In genomic region chr12:115355301-115355700, GRCh38 we compare ENCODE assay signal across 15 cellular contexts.
"Had no signal": no experiment of that assay in that cellular context is flagged by ENCODE, and none has a peak within 500 bp of the region (broad histone marks: within the 10 kb centered on the region; RNA-seq: fewer than 3 reads in every experiment).

No MANE protein-coding gene starts in this region.

- ATAC-seq: effector memory CD8-positive, alpha-beta T cell; left ventricle myocardium superior; natural killer cell treated with Interleukin-12 subunit alpha and Interleukin-12 subunit beta and Interleukin-15 and Interleukin-18, amount 100 ng/mL, for 72 hours; stimulated activated naive CD8-positive, alpha-beta T cell treated with anti-CD3 and anti-CD28 coated beads, Interleukin-15, amount 100 ng/mL, for 72 hours had no signal

- H3K27me3 Mint-ChIP-seq: effector memory CD8-positive, alpha-beta T cell; natural killer cell treated with Interleukin-12 subunit alpha and Interleukin-12 subunit beta and Interleukin-15 and Interleukin-18, amount 100 ng/mL, for 72 hours; stimulated activated naive CD8-positive, alpha-beta T cell treated with anti-CD3 and anti-CD28 coated beads, Interleukin-15, amount 100 ng/mL, for 72 hours had no signal

- H3K4me1 Mint-ChIP-seq: stimulated activated naive CD8-positive, alpha-beta T cell treated with anti-CD3 and anti-CD28 coated beads, Interleukin-15, amount 100 ng/mL, for 72 hours had no signal

- DNase-seq: activated CD4-positive, alpha-beta T cell treated with anti-CD3 and anti-CD28 coated beads, Interleukin-2, amount 50 U/mL, for 4 hours; activated CD4-positive, CD25-positive, alpha-beta regulatory T cell treated with anti-CD3 and anti-CD28 coated beads, Interleukin-2, amount 50 U/mL, for 72 hours; activated naive CD4-positive, alpha-beta T cell; activated T-cell treated with anti-CD3 and anti-CD28 coated beads for 4 hours; aorta; dermis blood vessel endothelial cell; effector memory CD8-positive, alpha-beta T cell; hippocampal formation; left ventricle myocardium superior; mesendoderm; posterior cingulate gyrus; right cardiac atrium; stimulated activated naive CD8-positive, alpha-beta T cell treated with anti-CD3 and anti-CD28 coated beads, Interleukin-15, amount 100 ng/mL, for 72 hours; T-helper 9 cell had no signal

- H3K36me3 Mint-ChIP-seq: natural killer cell treated with Interleukin-12 subunit alpha and Interleukin-12 subunit beta and Interleukin-15 and Interleukin-18, amount 100 ng/mL, for 72 hours had no signal

- H3K27ac Mint-ChIP-seq: effector memory CD8-positive, alpha-beta T cell; natural killer cell treated with Interleukin-12 subunit alpha and Interleukin-12 subunit beta and Interleukin-15 and Interleukin-18, amount 100 ng/mL, for 72 hours had no signal

- H3K4me3 Mint-ChIP-seq: effector memory CD8-positive, alpha-beta T cell; natural killer cell treated with Interleukin-12 subunit alpha and Interleukin-12 subunit beta and Interleukin-15 and Interleukin-18, amount 100 ng/mL, for 72 hours had no signal
